In genomic region chr3:160330690-160331089, GRCh38 we compare ENCODE assay signal across 15 cellular contexts.
"Had no signal": no experiment of that assay in that cellular context is flagged by ENCODE, and none has a peak within 500 bp of the region (broad histone marks: within the 10 kb centered on the region; RNA-seq: fewer than 3 reads in every experiment).

No MANE protein-coding gene starts in this region.

- H3K27ac ChIP-seq: sigmoid colon, thyroid gland, WERI-Rb-1 had no signal

- H3K4me3 ChIP-seq: sigmoid colon, thyroid gland had no signal

- DNase-seq: activated CD4-positive, alpha-beta memory T cell treated with anti-CD3 and anti-CD28 coated beads, Interleukin-2, amount 10 ng/mL, durations not matched to agents 7 days and 5 days; activated gamma-delta T cell; activated naive CD8-positive, alpha-beta T cell treated with anti-CD3 and anti-CD28 coated beads for 36 hours; activated T-cell treated with anti-CD3 and anti-CD28 coated beads, Interleukin-2, amount 50 U/mL, for 4 hours; effector memory CD8-positive, alpha-beta T cell; foreskin melanocyte; occipital lobe; sigmoid colon; stimulated activated CD4-positive, alpha-beta T cell treated with anti-CD3 and anti-CD28 coated beads, Interleukin-4, amount 100 ng/mL, for 1 hour; stimulated activated naive B cell treated with anti-CD40 and anti-IgM and Interleukin-4, amounts not matched to agents 10 μg/mL and 1 μg/mL and 100 μg/mL, for 72 hours; T-helper 17 cell; thyroid gland; WERI-Rb-1 had no signal

- H3K4me1 ChIP-seq: sigmoid colon, thyroid gland had no signal

- H3K27me3 Mint-ChIP-seq: activated CD4-positive, alpha-beta memory T cell treated with anti-CD3 and anti-CD28 coated beads, Interleukin-2, amount 10 ng/mL, durations not matched to agents 7 days and 5 days; activated naive CD8-positive, alpha-beta T cell treated with anti-CD3 and anti-CD28 coated beads for 36 hours; effector memory CD8-positive, alpha-beta T cell; stimulated activated naive B cell treated with anti-CD40 and anti-IgM and Interleukin-4, amounts not matched to agents 10 μg/mL and 1 μg/mL and 100 μg/mL, for 72 hours; T-helper 17 cell had no signal

- H3K27ac Mint-ChIP-seq: activated CD4-positive, alpha-beta memory T cell treated with anti-CD3 and anti-CD28 coated beads, Interleukin-2, amount 10 ng/mL, durations not matched to agents 7 days and 5 days; activated naive CD8-positive, alpha-beta T cell treated with anti-CD3 and anti-CD28 coated beads for 36 hours; effector memory CD8-positive, alpha-beta T cell; nephron; stimulated activated naive B cell treated with anti-CD40 and anti-IgM and Interleukin-4, amounts not matched to agents 10 μg/mL and 1 μg/mL and 100 μg/mL, for 72 hours; T-helper 17 cell had no signal

- H3K27me3 ChIP-seq: sigmoid colon, thyroid gland had no signal

- H3K36me3 ChIP-seq: sigmoid colon, thyroid gland, WERI-Rb-1 had no signal

- FAIRE-seq: bronchial epithelial cell had no signal

- H3K9me3 Mint-ChIP-seq: activated CD4-positive, alpha-beta memory T cell treated with anti-CD3 and anti-CD28 coated beads, Interleukin-2, amount 10 ng/mL, durations not matched to agents 7 days and 5 days; activated T-cell treated with anti-CD3 and anti-CD28 coated beads, Interleukin-2, amount 50 U/mL, for 4 hours; effector memory CD8-positive, alpha-beta T cell had no signal

- H3K4me3 Mint-ChIP-seq: activated CD4-positive, alpha-beta memory T cell treated with anti-CD3 and anti-CD28 coated beads, Interleukin-2, amount 10 ng/mL, durations not matched to agents 7 days and 5 days; activated naive CD8-positive, alpha-beta T cell treated with anti-CD3 and anti-CD28 coated beads for 36 hours; activated T-cell treated with anti-CD3 and anti-CD28 coated beads, Interleukin-2, amount 50 U/mL, for 4 hours; effector memory CD8-positive, alpha-beta T cell; nephron; stimulated activated naive B cell treated with anti-CD40 and anti-IgM and Interleukin-4, amounts not matched to agents 10 μg/mL and 1 μg/mL and 100 μg/mL, for 72 hours; T-helper 17 cell had no signal

- H3K4me1 Mint-ChIP-seq: activated CD4-positive, alpha-beta memory T cell treated with anti-CD3 and anti-CD28 coated beads, Interleukin-2, amount 10 ng/mL, durations not matched to agents 7 days and 5 days; activated naive CD8-positive, alpha-beta T cell treated with anti-CD3 and anti-CD28 coated beads for 36 hours; nephron had no signal

- H3K9me3 ChIP-seq: sigmoid colon, thyroid gland had no signal
